8 cellular contexts compared by ENCODE assay signal in the genomic region with DNA sequence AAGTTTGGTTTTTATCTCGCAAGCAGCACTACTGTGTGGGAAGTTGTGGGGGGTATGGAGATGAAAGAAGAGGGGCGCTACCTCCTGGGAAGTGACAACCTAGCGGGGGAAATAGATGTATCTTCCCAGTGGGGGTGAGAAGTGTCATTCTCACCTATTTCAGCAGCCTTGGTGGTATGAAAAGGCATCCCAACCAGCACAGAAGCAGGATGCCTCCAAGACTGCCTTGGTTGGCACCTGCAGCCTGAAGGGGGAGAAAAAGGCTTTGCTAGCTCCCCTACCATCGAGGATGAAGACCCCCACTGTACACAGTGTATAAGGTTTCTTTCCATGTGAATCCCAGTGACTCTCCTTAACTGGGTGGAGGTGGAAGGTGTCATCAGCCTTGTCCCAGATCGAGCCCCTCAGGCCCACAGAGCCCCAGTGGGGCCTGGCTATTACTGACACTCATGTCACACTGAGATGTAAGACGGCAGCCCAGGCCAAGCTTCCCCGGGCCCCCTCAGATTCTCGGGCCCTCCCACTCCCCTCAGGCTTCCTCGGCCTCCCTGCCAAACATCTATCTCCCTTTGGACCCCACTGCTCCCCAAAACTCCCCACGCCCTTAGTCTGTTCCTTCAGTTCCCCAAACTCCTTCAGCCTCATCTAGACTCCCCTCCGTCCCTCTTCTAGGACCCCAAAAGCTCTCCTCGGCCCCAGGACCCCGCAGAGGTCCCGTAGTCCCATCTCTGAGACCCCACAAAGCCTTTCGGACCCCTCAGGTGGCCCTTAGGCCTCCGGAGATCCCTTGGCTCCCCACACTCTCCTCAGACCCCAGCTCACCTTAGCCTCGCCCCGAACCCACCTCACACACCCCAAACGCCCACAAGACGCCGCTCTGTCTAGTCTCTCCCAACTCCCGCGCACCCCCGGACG. TPM values are rescaled to one million over a fixed set of nuclear protein-coding genes. Genes with fewer than 3 reads are reported as not detected.
DNase-seq lines count a peak whose midpoint lies in the region; TF ChIP-seq lines count a peak whose summit lies in the region.

No MANE protein-coding gene starts in this region.

- peak; percentile 15 for DNase-seq in activated naive CD8-positive, alpha-beta T cell treated with anti-CD3 and anti-CD28 coated beads for 36 hours
- peak; percentile 45 for DNase-seq in stimulated activated CD8-positive, alpha-beta memory T cell treated with anti-CD3 and anti-CD28 coated beads, Interleukin-4, amount 100 ng/mL, for 48 hours
- DNase-seq in epidermal melanocyte (ENCODE audit: insufficient read length, low spot score) (no peak), GF-D8 (lab: John Stamatoyannopoulos, UW) (no peak), foreskin melanocyte (no peak)

- H3K36me3 Mint-ChIP-seq in activated naive CD8-positive, alpha-beta T cell treated with anti-CD3 and anti-CD28 coated beads for 36 hours: peaks cover 9% of the 10 kb centered on the region

- H3K9me3 Mint-ChIP-seq in activated naive CD8-positive, alpha-beta T cell treated with anti-CD3 and anti-CD28 coated beads for 36 hours: no peaks in the 10 kb centered on the region

- H3K4me1 Mint-ChIP-seq in activated naive CD8-positive, alpha-beta T cell treated with anti-CD3 and anti-CD28 coated beads for 36 hours: peaks cover 36% of the 10 kb centered on the region

- H3K4me1 ChIP-seq in HUES48 (ENCODE audit: control insufficient read depth, insufficient read depth, low read length) (peaks cover 17% of the 10 kb centered on the region), iPS-15b (ENCODE audit: control insufficient read depth, insufficient read depth, low read length) (peaks cover 10% of the 10 kb centered on the region)

- no peaks in the 10 kb centered on the region for H3K27me3 ChIP-seq in HUES48 (ENCODE audit: control insufficient read depth, insufficient read depth, low read length)
- no peaks in the 10 kb centered on the region for H3K27me3 ChIP-seq in iPS-15b (ENCODE audit: control insufficient read depth, insufficient read depth, low read length)

- H3K27me3 Mint-ChIP-seq in activated naive CD8-positive, alpha-beta T cell treated with anti-CD3 and anti-CD28 coated beads for 36 hours: no peaks in the 10 kb centered on the region

- no peaks in the 10 kb centered on the region for H3K9me3 ChIP-seq in HUES48 (ENCODE audit: control insufficient read depth, insufficient read depth, low read length)
- H3K9me3 ChIP-seq in iPS-15b (ENCODE audit: control insufficient read depth, insufficient read depth, low read length): no peaks in the 10 kb centered on the region

- TF ChIP-seq CTCF in C4-2B (conservative IDR thresholded peaks at IDR 0.05): no peak

- H3K4me3 ChIP-seq in HUES48 (ENCODE audit: low read depth, low read length) (peak overlapping the region; percentile 75), iPS-15b (ENCODE audit: low read depth, low read length) (peak overlapping the region; percentile 78)

- H3K4me3 Mint-ChIP-seq in activated naive CD8-positive, alpha-beta T cell treated with anti-CD3 and anti-CD28 coated beads for 36 hours: peak overlapping the region; percentile 97

- H3K9ac ChIP-seq in HUES48 (ENCODE audit: low read depth, low read length) (peak overlapping the region; percentile 60; the same call in 1 of the 2 replicates), iPS-15b (ENCODE audit: low read depth, low read length) (peak overlapping the region; percentile 65)

- H3K27ac ChIP-seq in C4-2B: peak overlapping the region; percentile 72
- peak overlapping the region; percentile 25 for H3K27ac ChIP-seq in HUES48 (ENCODE audit: low read depth, low read length)

- peak overlapping the region; percentile 97 for H3K27ac Mint-ChIP-seq in activated naive CD8-positive, alpha-beta T cell treated with anti-CD3 and anti-CD28 coated beads for 36 hours

- H3K36me3 ChIP-seq in HUES48 (ENCODE audit: control insufficient read depth, insufficient read depth, low read length) (0 out of 2 replicates have a peak, but pooled peaks cover 3% of the 10 kb centered on the region), iPS-15b (ENCODE audit: control insufficient read depth, insufficient read depth, low read length) (no peaks in the 10 kb centered on the region)

RNA-seq across cellular contexts. Expression of a gene that starts 0.7 kb away (rescaled TPM):
- 10 to 100 TPM; 31.2 to 31.5 TPM for total RNA-seq in activated naive CD8-positive, alpha-beta T cell treated with anti-CD3 and anti-CD28 coated beads for 36 hours

RNA-seq across cellular contexts. Expression of a gene that starts 19.6 kb away (rescaled TPM):
- 1 to 10 TPM; 2.6 TPM for total RNA-seq in activated naive CD8-positive, alpha-beta T cell treated with anti-CD3 and anti-CD28 coated beads for 36 hours

Comparison
In these comparisons a context has a peak if more than half of its experiments do, and no peak if none do; other contexts are left out.
1. DNase-seq: peak in activated naive CD8-positive, alpha-beta T cell treated with anti-CD3 and anti-CD28 coated beads for 36 hours (single experiment) and stimulated activated CD8-positive, alpha-beta memory T cell treated with anti-CD3 and anti-CD28 coated beads, Interleukin-4, amount 100 ng/mL, for 48 hours (single experiment); none in epidermal melanocyte (single experiment), GF-D8 (single experiment) and foreskin melanocyte (single experiment).